In the genomic region with DNA sequence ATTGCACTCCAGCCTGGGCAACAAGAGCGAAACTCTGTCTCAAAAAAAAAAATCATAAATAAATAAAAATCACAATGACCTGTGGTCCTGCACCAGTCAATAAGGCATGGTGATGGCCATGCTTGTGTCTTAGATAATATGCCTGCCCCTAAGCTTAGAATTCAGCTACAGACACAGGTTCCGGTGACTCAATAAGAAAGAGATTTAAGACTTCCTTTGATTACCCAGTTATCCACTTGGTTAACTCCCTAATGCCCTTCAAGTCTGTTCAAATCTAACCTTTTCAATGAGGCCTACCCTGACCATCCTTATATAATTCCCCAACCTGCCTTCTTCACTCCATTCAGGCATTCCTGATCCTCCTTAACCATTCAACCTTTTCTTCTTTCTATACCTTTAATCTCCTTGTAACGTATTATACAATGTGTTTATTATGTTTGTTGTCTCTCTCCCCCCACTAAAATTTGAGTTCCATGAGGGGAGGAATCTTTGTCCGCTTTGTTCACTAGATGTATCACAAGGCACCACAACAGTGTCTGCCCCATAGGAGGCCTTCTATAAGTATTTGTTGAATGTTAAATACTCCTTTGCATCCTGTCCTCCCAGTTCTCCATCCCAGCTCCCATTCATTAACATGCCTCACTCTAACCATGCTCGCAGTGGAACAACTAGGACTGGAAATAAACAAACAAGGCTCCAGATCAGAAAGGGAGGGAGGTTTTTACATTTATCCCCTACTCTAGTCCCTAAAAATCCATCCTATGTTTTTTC, we compare ENCODE assay signal across 17 cellular contexts. TPM values are rescaled to one million over a fixed set of nuclear protein-coding genes. Genes with fewer than 3 reads are reported as not detected.
DNase-seq lines count a peak whose midpoint lies in the region; FAIRE-seq and TF ChIP-seq lines count a peak whose summit lies in the region.
"Had no signal": no experiment of that assay in that cellular context is flagged by ENCODE, and none has a peak within 500 bp of the region (broad histone marks: within the 10 kb centered on the region; RNA-seq: fewer than 3 reads in every experiment).

No MANE protein-coding gene starts in this region.

- no peaks in the 10 kb centered on the region for H4K20me1 ChIP-seq in endothelial cell of umbilical vein (replicated peaks; ENCODE audit: control insufficient read depth, extremely low read depth, insufficient read depth, low read length)

- no peak overlapping the region for H3K4me3 Mint-ChIP-seq in activated naive CD4-positive, alpha-beta T cell treated with anti-CD3 and anti-CD28 coated beads, Interleukin-2, amount 10 ng/mL, durations not matched to agents 7 days and 5 days

- H3K79me1 ChIP-seq in mesenchymal stem cell (replicated peaks; ENCODE audit: low read length, poor library complexity, severe bottlenecking), result no peaks in the 10 kb centered on the region

- H3K23ac ChIP-seq in mesenchymal stem cell (ENCODE audit: low read length in 2 of 2), result no peak overlapping the region

- H4K91ac ChIP-seq in mesenchymal stem cell (ENCODE audit: low read length), result no peak overlapping the region

- H2BK12ac ChIP-seq in mesenchymal stem cell (ENCODE audit: low read length in 2 of 2), result no peak overlapping the region

- H3K27ac ChIP-seq in endothelial cell of umbilical vein (ENCODE audit: insufficient read depth, low read depth, low read length), result no peak overlapping the region
- H3K27ac ChIP-seq in esophagus muscularis mucosa (replicated peaks in 1 of 4), result no peak overlapping the region
- H3K27ac ChIP-seq in mesenchymal stem cell (ENCODE audit: low read length, poor library complexity, severe bottlenecking), result no peak overlapping the region
- H3K27ac ChIP-seq: cardiac muscle cell, gastrocnemius medialis had no signal

- no peak overlapping the region for H2BK5ac ChIP-seq in mesenchymal stem cell (ENCODE audit: low read depth, low read length, poor library complexity, severe bottlenecking)

- H2BK120ac ChIP-seq in mesenchymal stem cell (ENCODE audit: low read depth, low read length), result no peak overlapping the region

- intact Hi-C loops in endothelial cell of umbilical vein (cut with micrococcal nuclease) (no loop called here), esophagus muscularis mucosa (cut with DNase I) (no loop called here)

- H3K4me1 ChIP-seq in endothelial cell of umbilical vein (ENCODE audit: control insufficient read depth, extremely low read depth, insufficient read depth, low read length) (peaks cover 40% of the 10 kb centered on the region), esophagus muscularis mucosa (peaks cover 0 to 64% (median 55%) of the 10 kb centered on the region in 4 donors), mesenchymal stem cell (ENCODE audit: control insufficient read depth, insufficient read depth, low read depth, low read length) (peaks cover 4% of the 10 kb centered on the region)

- peak; percentile 26 for FAIRE-seq in endothelial cell of umbilical vein (lab: Jason Lieb, UNC)

- H2AFZ ChIP-seq in endothelial cell of umbilical vein (ENCODE audit: low read depth, low read length) (no peak overlapping the region), mesenchymal stem cell (ENCODE audit: low read depth, low read length) (no peak overlapping the region)

- no peak overlapping the region for H3K4me3 ChIP-seq in endothelial cell of umbilical vein (replicated peaks in 1 of 3; ENCODE audit: insufficient read depth in 1 of 3, low read depth in 1 of 3, low read length in 3 of 3)
- no peak overlapping the region for H3K4me3 ChIP-seq in esophagus muscularis mucosa
- H3K4me3 ChIP-seq in mesenchymal stem cell (ENCODE audit: insufficient read depth in 1 of 2, low read depth in 1 of 2, low read length in 2 of 2), result no peak overlapping the region
- H3K4me3 ChIP-seq: cardiac muscle cell, gastrocnemius medialis had no signal

- no peak for TF ChIP-seq EP300 in esophagus muscularis mucosa (IDR thresholded peaks at IDR 0.05)

- H3K36me3 ChIP-seq in endothelial cell of umbilical vein (ENCODE audit: control insufficient read depth in 2 of 2, extremely low read depth in 1 of 2, insufficient read depth in 2 of 2, low read length in 2 of 2) (no peaks in the 10 kb centered on the region), esophagus muscularis mucosa (no peaks in the 10 kb centered on the region), mesenchymal stem cell (ENCODE audit: control insufficient read depth in 1 of 2, insufficient read depth in 2 of 2, low read depth in 1 of 2, low read length in 2 of 2) (peaks cover 0 to 3% of the 10 kb centered on the region in 2 experiments)
- H3K36me3 ChIP-seq: cardiac muscle cell, gastrocnemius medialis had no signal

- H3K9ac ChIP-seq in endothelial cell of umbilical vein (replicated peaks; ENCODE audit: extremely low read depth, insufficient read depth, low read length) (no peak overlapping the region), mesenchymal stem cell (ENCODE audit: low read length) (no peak overlapping the region)

- BruUV-seq in endothelial cell of umbilical vein (replicated peaks; lab: Mats Ljungman, UMichigan), result TSS peak; percentile 52

- peaks cover 14% of the 10 kb centered on the region for H3K36me3 Mint-ChIP-seq in activated naive CD4-positive, alpha-beta T cell treated with anti-CD3 and anti-CD28 coated beads, Interleukin-2, amount 10 ng/mL, durations not matched to agents 7 days and 5 days

- CTCF ChIA-PET in activated naive CD4-positive, alpha-beta T cell treated with anti-CD3 and anti-CD28 coated beads, Interleukin-2, amount 10 ng/mL, durations not matched to agents 7 days and 5 days (lab: Charles Lee), result interaction anchor here (1.7 to 1.8 kb wide), 2 partner anchors 9 to 159 kb away, joined by 4 read pairs; a partner anchor contains a TSS
- CTCF ChIA-PET in endothelial cell of umbilical vein (lab: Charles Lee), result interaction anchor here (1.0 to 1.6 kb wide), 3 partner anchors 9 to 206 kb away, joined by 3 to 4 read pairs (median 3); a partner anchor contains a TSS

- H3K9me3 Mint-ChIP-seq in activated naive CD4-positive, alpha-beta T cell treated with anti-CD3 and anti-CD28 coated beads, Interleukin-2, amount 10 ng/mL, durations not matched to agents 7 days and 5 days, result no peaks in the 10 kb centered on the region

- no peak overlapping the region for H3K14ac ChIP-seq in mesenchymal stem cell (ENCODE audit: low read length in 2 of 2)

- no peaks in the 10 kb centered on the region for H3K9me1 ChIP-seq in endothelial cell of umbilical vein (replicated peaks; ENCODE audit: control insufficient read depth, extremely low read depth, insufficient read depth, low read length)

- no peak overlapping the region for H2BK15ac ChIP-seq in mesenchymal stem cell (ENCODE audit: low read depth, poor library complexity, severe bottlenecking)

- H2AK5ac ChIP-seq in mesenchymal stem cell (ENCODE audit: low read length, severe bottlenecking), result no peak overlapping the region

- H3K4me2 ChIP-seq in endothelial cell of umbilical vein (ENCODE audit: insufficient read depth, low read length) (peak overlapping the region; percentile 2), mesenchymal stem cell (ENCODE audit: low read length, poor library complexity, severe bottlenecking) (no peak overlapping the region)

- H3K27me3 ChIP-seq in endothelial cell of umbilical vein (ENCODE audit: control insufficient read depth in 2 of 2, insufficient read depth in 2 of 2, low read length in 2 of 2) (no peaks in the 10 kb centered on the region), esophagus muscularis mucosa (no peaks in the 10 kb centered on the region), mesenchymal stem cell (ENCODE audit: control insufficient read depth in 1 of 2, insufficient read depth in 1 of 2, low read length in 2 of 2) (no peaks in the 10 kb centered on the region)
- H3K27me3 ChIP-seq: cardiac muscle cell, gastrocnemius medialis had no signal

- no peak overlapping the region for H3K4ac ChIP-seq in mesenchymal stem cell (ENCODE audit: low read depth in 1 of 2, low read length in 2 of 2)

- dilution Hi-C loops in endothelial cell of umbilical vein (cut with MboI; ENCODE audit: extremely low pct_ligation_motif_present, low sequenced_read_pairs), result no loop called here

- no peaks in the 10 kb centered on the region for H3K9me3 ChIP-seq in endothelial cell of umbilical vein (replicated peaks; ENCODE audit: control insufficient read depth, insufficient read depth, low read length)
- H3K9me3 ChIP-seq in esophagus muscularis mucosa, result no peaks in the 10 kb centered on the region
- H3K9me3 ChIP-seq in mesenchymal stem cell (ENCODE audit: control insufficient read depth, low read length), result no peaks in the 10 kb centered on the region
- H3K9me3 ChIP-seq: gastrocnemius medialis had no signal

- H3K79me2 ChIP-seq in endothelial cell of umbilical vein (ENCODE audit: control insufficient read depth, insufficient read depth, low read length), result peaks cover 93% of the 10 kb centered on the region

- TF ChIP-seq POLR2A in endothelial cell of umbilical vein (IDR thresholded peaks at IDR 0.05; ENCODE audit: low read depth, low read length) (no peak), esophagus muscularis mucosa (IDR thresholded peaks at IDR 0.05; ENCODE audit: low read depth) (no peak)

- TF ChIP-seq CTCF in endothelial cell of umbilical vein (IDR thresholded peaks at IDR 0.05; ENCODE audit: extremely low read depth in 1 of 2, insufficient read depth in 1 of 2, low read depth in 1 of 2, low read length in 2 of 2) (no peak), esophagus muscularis mucosa (IDR thresholded peaks at IDR 0.05) (no peak)

- no peak overlapping the region for H4K8ac ChIP-seq in mesenchymal stem cell (ENCODE audit: low read length)

- POLR2A ChIA-PET in endothelial cell of umbilical vein (lab: Charles Lee), result no interaction called here

- DNase-seq in activated naive CD4-positive, alpha-beta T cell treated with anti-CD3 and anti-CD28 coated beads, Interleukin-2, amount 10 ng/mL, durations not matched to agents 7 days and 5 days, result no peak
- DNase-seq in activated naive CD4-positive, alpha-beta T cell treated with Interleukin-2 at 50 U/mL for 16 hours, result no peak
- DNase-seq in RKO (ENCODE audit: low spot score), result peak; percentile 29
- no peak for DNase-seq in endothelial cell of umbilical vein (ENCODE audit: low read depth, low spot score)
- DNase-seq in superior temporal gyrus (ENCODE audit: extremely low spot score), result peak; percentile 28
- DNase-seq in NCI-H69 (lab: John Stamatoyannopoulos, UW), result no peak
- DNase-seq in esophagus muscularis mucosa (ENCODE audit: extremely low spot score), result no peak
- no peak for DNase-seq in mesenchymal stem cell
- DNase-seq: activated CD4-positive, alpha-beta T cell treated with anti-CD3 and anti-CD28 coated beads for 48 hours; activated effector memory CD4-positive, alpha-beta T cell treated with anti-CD3 and anti-CD28 coated beads, Interleukin-2, amount 50 U/mL, for 16 hours; DMS153; gastrocnemius medialis; MM.1S; NCI-H2029 treated with DMSO at 0.1 percent for 48 hours; NCI-H526; T-helper 2 cell had no signal

- peak overlapping the region; percentile 43 for H3K27ac Mint-ChIP-seq in activated naive CD4-positive, alpha-beta T cell treated with anti-CD3 and anti-CD28 coated beads, Interleukin-2, amount 10 ng/mL, durations not matched to agents 7 days and 5 days

- WGBS in esophagus muscularis mucosa, result 95% methylated on average over 5 of the region's 5 CpGs
- 76% methylated on average over 3 of the region's 5 CpGs for WGBS in mesenchymal stem cell

- H3K18ac ChIP-seq in mesenchymal stem cell (ENCODE audit: low read depth in 1 of 2, low read length in 2 of 2), result no peak overlapping the region

- H3K4me1 Mint-ChIP-seq in activated naive CD4-positive, alpha-beta T cell treated with anti-CD3 and anti-CD28 coated beads, Interleukin-2, amount 10 ng/mL, durations not matched to agents 7 days and 5 days, result peaks cover 53% of the 10 kb centered on the region

- H3K27me3 Mint-ChIP-seq in activated naive CD4-positive, alpha-beta T cell treated with anti-CD3 and anti-CD28 coated beads, Interleukin-2, amount 10 ng/mL, durations not matched to agents 7 days and 5 days, result no peaks in the 10 kb centered on the region

RNA-seq across cellular contexts. Expression of a gene that starts 8.9 kb away (rescaled TPM):
- 60.1 and 73.7 TPM in 2 replicates for total RNA-seq in endothelial cell of umbilical vein
- 13.8 and 17.4 TPM in 2 replicates for polyA plus RNA-seq in endothelial cell of umbilical vein
- 11.8 and 13.9 TPM in 2 replicates for polyA plus RNA-seq in endothelial cell of umbilical vein (2011; cell fraction: cytosol; rRNA removed)
- 42.1 and 50.3 TPM in 2 replicates for polyA plus RNA-seq in endothelial cell of umbilical vein (2011; cell fraction: nucleus; rRNA removed)
- 34.0 and 38.5 TPM in 2 replicates for polyA plus RNA-seq in endothelial cell of umbilical vein (2012)
- polyA minus RNA-seq in endothelial cell of umbilical vein, result 15.6 and 18.1 TPM in 2 replicates
- polyA minus RNA-seq in endothelial cell of umbilical vein (2011; cell fraction: cytosol; rRNA and poly(A)+ RNA removed), result 11.3 TPM
- polyA minus RNA-seq in endothelial cell of umbilical vein (2011; cell fraction: nucleus; rRNA and poly(A)+ RNA removed), result 92.9 and 102 TPM in 2 replicates
- 100 to 1,000 TPM in 1 of 4 donors, 10 to 100 TPM in 3; 84.4 to 108 (median 91.2) TPM for total RNA-seq in esophagus muscularis mucosa
- polyA plus RNA-seq in mesenchymal stem cell (2013, experiment 1 of 2), result 29.5 TPM
- 31.7 TPM for polyA plus RNA-seq in mesenchymal stem cell (2013, experiment 2 of 2)

RNA-seq across cellular contexts. Expression of a gene that starts 36.5 kb away (rescaled TPM):
- total RNA-seq in endothelial cell of umbilical vein (2.8 and 5.1 TPM in 2 replicates), esophagus muscularis mucosa (10 to 100 TPM; 13.6 to 27.9 (median 18.6) TPM)
- 1.1 and 1.4 TPM in 2 replicates for polyA plus RNA-seq in endothelial cell of umbilical vein
- 1.5 TPM in 2 replicates for polyA plus RNA-seq in endothelial cell of umbilical vein (2011; cell fraction: cytosol; rRNA removed)
- polyA plus RNA-seq in endothelial cell of umbilical vein (2011; cell fraction: nucleus; rRNA removed), result 0.91 and 1.0 TPM in 2 replicates
- 2.3 TPM in 2 replicates for polyA plus RNA-seq in endothelial cell of umbilical vein (2012)
- 6.8 and 8.7 TPM in 2 replicates for polyA minus RNA-seq in endothelial cell of umbilical vein
- polyA minus RNA-seq in endothelial cell of umbilical vein (2011; cell fraction: cytosol; rRNA and poly(A)+ RNA removed), result not detected
- polyA minus RNA-seq in endothelial cell of umbilical vein (2011; cell fraction: nucleus; rRNA and poly(A)+ RNA removed), result 1.3 and 1.7 TPM in 2 replicates
- polyA plus RNA-seq in mesenchymal stem cell (2013, experiment 1 of 2), result 5.3 TPM
- 5.1 TPM for polyA plus RNA-seq in mesenchymal stem cell (2013, experiment 2 of 2)

Comparison
In these comparisons a context has a peak if more than half of its experiments do, and no peak if none do; other contexts are left out.
1. DNase-seq: peak in RKO (single experiment) and superior temporal gyrus (single experiment); none in activated naive CD4-positive, alpha-beta T cell treated with anti-CD3 and anti-CD28 coated beads, Interleukin-2, amount 10 ng/mL, durations not matched to agents 7 days and 5 days (single experiment), activated naive CD4-positive, alpha-beta T cell treated with Interleukin-2 at 50 U/mL for 16 hours (single experiment), endothelial cell of umbilical vein (single experiment), NCI-H69 (single experiment), esophagus muscularis mucosa (single experiment) and mesenchymal stem cell (single experiment).